In genomic region chr7:128862571-128863432, GRCh38 we compare ENCODE assay signal across 8 cellular contexts. TPM values are rescaled to one million over a fixed set of nuclear protein-coding genes. Genes with fewer than 3 reads are reported as not detected.
DNase-seq lines count a peak whose midpoint lies in the region; ATAC-seq and TF ChIP-seq lines count a peak whose summit lies in the region.

A gene with protein sequence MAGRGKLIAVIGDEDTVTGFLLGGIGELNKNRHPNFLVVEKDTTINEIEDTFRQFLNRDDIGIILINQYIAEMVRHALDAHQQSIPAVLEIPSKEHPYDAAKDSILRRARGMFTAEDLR (plus strand): TSS chr7:128862856. CDS start chr7:128862905, 49 bp downstream.

- ATAC-seq in GM18907 (IDR thresholded peaks at IDR 0.05; ENCODE audit: unreplicated experiment) (peak; percentile 88), HG03159 (IDR thresholded peaks at IDR 0.05; ENCODE audit: unreplicated experiment) (peak; percentile 83), WTC11 (peak; percentile 85)

- no peaks in the 10 kb centered on the region for H3K9me3 Mint-ChIP-seq in WTC11

- peak within 1 kb of the TSS; percentile 98 for H3K4me3 ChIP-seq in AG04450 (ENCODE audit: low read depth, low read length)
- H3K4me3 ChIP-seq in cardiac fibroblast (replicated peaks in 1 of 2; ENCODE audit: low read depth in 2 of 2, low read length in 2 of 2), result peak within 1 kb of the TSS; percentile 95 to 97
- H3K4me3 ChIP-seq in smooth muscle cell, result peak within 1 kb of the TSS; percentile 77

- H3K36me3 Mint-ChIP-seq in WTC11, result peaks cover 9% of the 10 kb centered on the region

- H3K4me1 Mint-ChIP-seq in WTC11, result peaks cover 31% of the 10 kb centered on the region

- no peak for TF ChIP-seq CTCF in AG04450 (IDR thresholded peaks at IDR 0.05; ENCODE audit: low read depth, low read length)
- TF ChIP-seq CTCF in WTC11 (IDR thresholded peaks at IDR 0.05), result no peak
- TF ChIP-seq CTCF in cardiac fibroblast (IDR thresholded peaks at IDR 0.05; ENCODE audit: low read depth, low read length), result no peak
- no peak for TF ChIP-seq CTCF in smooth muscle cell (IDR thresholded peaks at IDR 0.05; ENCODE audit: borderline replicate concordance, insufficient read depth, poor library complexity, severe bottlenecking)

- H3K79me2 ChIP-seq in smooth muscle cell (ENCODE audit: low read depth), result peaks cover 14% of the 10 kb centered on the region

- H3K27me3 ChIP-seq in AG04450 (ENCODE audit: control insufficient read depth, insufficient read depth, low read length), result no peaks in the 10 kb centered on the region
- H3K27me3 ChIP-seq in smooth muscle cell (ENCODE audit: low read depth), result peaks cover 5% of the 10 kb centered on the region

- H3K27ac Mint-ChIP-seq in WTC11, result peak within 1 kb of the TSS; percentile 97

- CTCF ChIA-PET in AG04450 (lab: Charles Lee), result interaction anchor here (0.6 to 3.3 kb wide), 9 partner anchors 11 to 461 kb away, joined by 3 to 28 read pairs (median 5); no protein-coding TSS in a partner anchor
- CTCF ChIA-PET in WTC11 (lab: Charles Lee), result interaction anchor here (0.6 to 6.6 kb wide), 19 partner anchors 9 to 388 kb away, joined by 3 to 149 read pairs (median 4); partner anchors contain the start of gene IRF5

- H3K9me3 ChIP-seq in AG04450 (ENCODE audit: control insufficient read depth, insufficient read depth, low read length) (no peaks in the 10 kb centered on the region), smooth muscle cell (replicated peaks; ENCODE audit: low read depth) (no peaks in the 10 kb centered on the region)

- H3K4me3 Mint-ChIP-seq in WTC11, result peak within 1 kb of the TSS; percentile 98

- H3K4me2 ChIP-seq in smooth muscle cell, result peak within 1 kb of the TSS; percentile 97

- peak within 1 kb of the TSS; percentile 87 for H3K9ac ChIP-seq in smooth muscle cell (ENCODE audit: low read depth)

- peaks cover 16% of the 10 kb centered on the region for H3F3A ChIP-seq in smooth muscle cell (ENCODE audit: low read depth)

- H3K27me3 Mint-ChIP-seq in WTC11 (ENCODE audit: low read depth), result peaks cover 16% of the 10 kb centered on the region

- under 1% methylated on average over 65 of the region's 65 CpGs for WGBS in smooth muscle cell (ENCODE audit: low lambda C conversion rate)

- peaks cover 8% of the 10 kb centered on the region for H3K4me1 ChIP-seq in smooth muscle cell (ENCODE audit: low read depth)

- H2AFZ ChIP-seq in smooth muscle cell (ENCODE audit: low read depth), result peak within 1 kb of the TSS; percentile 71

- no peaks in the 10 kb centered on the region for H3K36me3 ChIP-seq in smooth muscle cell (ENCODE audit: low read depth)

- H3K27ac ChIP-seq in AG04450 (ENCODE audit: low read depth, low read length) (peak within 1 kb of the TSS; percentile 73), smooth muscle cell (ENCODE audit: low read depth) (peak within 1 kb of the TSS; percentile 62)

- POLR2A ChIA-PET in AG04450 (lab: Yijun Ruan, JAX) (interaction anchor here (0.6 to 1.6 kb wide), 7 partner anchors 18 to 273 kb away, joined by 3 to 8 read pairs (median 3); no protein-coding TSS in a partner anchor), WTC11 (lab: Charles Lee) (interaction anchor here (1.0 to 1.1 kb wide), 2 partner anchors 31 to 48 kb away, joined by 3 read pairs; partner anchors contain the start of gene KCP)

- H4K20me1 ChIP-seq in smooth muscle cell (ENCODE audit: low read depth), result peaks cover 38% of the 10 kb centered on the region

- DNase-seq in AG04450 (ENCODE audit: low read depth, low spot score) (peak; percentile 92), NCI-H226 (peak; percentile 87), WTC11 (ENCODE audit: low spot score) (peak; percentile 99), cardiac fibroblast (ENCODE audit: low read depth in 2 of 2) (peak; percentile 98), iPS-NIHi7 (ENCODE audit: extremely low spot score) (peak; percentile 99), smooth muscle cell (lab: John Stamatoyannopoulos, UW; ENCODE audit: unreplicated experiment) (peak; percentile 98)

TF ChIP-seq in WTC11, 78 proteins besides CTCF, POLR2A, EP300 and RAD21:
- peak; percentile 71; the same call in 1 of the 2 replicates for TF ChIP-seq TEAD1 (CRISPR knock-in tag; IDR thresholded peaks at IDR 0.05)
- peak; percentile 71; the same call in 1 of the 2 replicates for TF ChIP-seq FOXP1 (CRISPR knock-in tag; IDR thresholded peaks at IDR 0.05; ENCODE audit: borderline replicate concordance)
- TF ChIP-seq SMAD4 (CRISPR knock-in tag; IDR thresholded peaks at IDR 0.05), result 0 out of 2 replicates have a peak, but pooled peaks have one; percentile 12
- TF ChIP-seq ZNF416 (CRISPR knock-in tag; IDR thresholded peaks at IDR 0.05), result no peak
- 0 out of 2 replicates have a peak, but pooled peaks have one; percentile 63 for TF ChIP-seq SP1 (CRISPR knock-in tag; conservative IDR thresholded peaks at IDR 0.05)
- no peak for TF ChIP-seq ZNF423 (CRISPR knock-in tag; IDR thresholded peaks at IDR 0.05)
- 0 out of 2 replicates have a peak, but pooled peaks have one; percentile 43 for TF ChIP-seq ARID4B (CRISPR knock-in tag; IDR thresholded peaks at IDR 0.05; ENCODE audit: borderline replicate concordance)
- 0 out of 2 replicates have a peak, but pooled peaks have one; percentile 46 for TF ChIP-seq HMGXB4 (CRISPR knock-in tag; IDR thresholded peaks at IDR 0.05)

RNA-seq across cellular contexts. Expression of the gene that starts here (rescaled TPM):
- polyA plus RNA-seq in AG04450 (2011; rRNA removed) (150 and 193 TPM in 2 replicates), smooth muscle cell (317 and 325 TPM in 2 replicates)
- 48.3 and 52.6 TPM in 2 replicates for polyA minus RNA-seq in AG04450 (2011; rRNA and poly(A)+ RNA removed)
- total RNA-seq in WTC11 (2021) (117 to 121 TPM (median 120 TPM) in 3 replicates), smooth muscle cell (131 TPM in 2 replicates)

Comparison
In these comparisons a context has a peak if more than half of its experiments do, and no peak if none do; other contexts are left out.
1. Peak in every context shown above with its lines: DNase-seq, ATAC-seq, H3K4me3 ChIP-seq and H3K27ac ChIP-seq.